Comparison of ENCODE assay signal across 15 cellular contexts in genomic region chr7:22549051-22549450, GRCh38. TPM values are rescaled to one million over a fixed set of nuclear protein-coding genes. Genes with fewer than 3 reads are reported as not detected.
DNase-seq lines count a peak whose midpoint lies in the region; ATAC-seq and TF ChIP-seq lines count a peak whose summit lies in the region.
"Had no signal": no experiment of that assay in that cellular context is flagged by ENCODE, and none has a peak within 500 bp of the region (broad histone marks: within the 10 kb centered on the region; RNA-seq: fewer than 3 reads in every experiment).

No MANE protein-coding gene starts in this region.

- H3K4me1 Mint-ChIP-seq in endodermal cell, result peaks cover 14% of the 10 kb centered on the region
- peaks cover 6 to 15% (median 10%) of the 10 kb centered on the region in 7 donors for H3K4me1 Mint-ChIP-seq in naive thymus-derived CD4-positive, alpha-beta T cell
- peaks cover 11% of the 10 kb centered on the region for H3K4me1 Mint-ChIP-seq in CD8-positive, alpha-beta T cell (ENCODE audit: low read depth)

- H3K4me3 ChIP-seq in BLaER1 (no peak overlapping the region), HUES48 (ENCODE audit: low read depth, low read length) (peak overlapping the region; percentile 85), endodermal cell (ENCODE audit: low read length) (peak overlapping the region; percentile 85), transverse colon (no peak overlapping the region), ovary (no peak overlapping the region)
- H3K4me3 ChIP-seq in naive thymus-derived CD4-positive, alpha-beta T cell (ENCODE audit: low read length), result no peak overlapping the region
- no peak overlapping the region for H3K4me3 ChIP-seq in CD8-positive, alpha-beta T cell (ENCODE audit: low read depth, low read length)
- H3K4me3 ChIP-seq: PC-9, thyroid gland had no signal

- peak; percentile 71 for DNase-seq in endodermal cell
- no peak for DNase-seq in naive thymus-derived CD4-positive, alpha-beta T cell
- no peak for DNase-seq in activated naive CD4-positive, alpha-beta T cell treated with Interleukin-2 at 50 U/mL for 16 hours
- DNase-seq in CD8-positive, alpha-beta T cell, result no peak
- no peak for DNase-seq in transverse colon
- no peak for DNase-seq in ovary
- DNase-seq: hypothalamus, mammary epithelial cell, PC-9, psoas muscle, thyroid gland had no signal

- no peaks in the 10 kb centered on the region for H3K9me3 Mint-ChIP-seq in endodermal cell
- peaks cover 0 to 2% (median 0%) of the 10 kb centered on the region in 11 donors for H3K9me3 Mint-ChIP-seq in naive thymus-derived CD4-positive, alpha-beta T cell
- no peaks in the 10 kb centered on the region for H3K9me3 Mint-ChIP-seq in CD8-positive, alpha-beta T cell

- peak overlapping the region; percentile 77 for H3K4me2 ChIP-seq in BLaER1
- H3K4me2 ChIP-seq: PC-9 had no signal

- H4K20me1 ChIP-seq in BLaER1, result no peaks in the 10 kb centered on the region

- no peak for TF ChIP-seq POLR2A in transverse colon (IDR thresholded peaks at IDR 0.05)
- TF ChIP-seq POLR2A in ovary (IDR thresholded peaks at IDR 0.05), result no peak

- POLR2A ChIA-PET in naive thymus-derived CD4-positive, alpha-beta T cell (lab: Charles Lee), result no interaction called here
- POLR2A ChIA-PET in CD8-positive, alpha-beta T cell (lab: Charles Lee), result no interaction called here

- TF ChIP-seq CTCF in endodermal cell (conservative IDR thresholded peaks at IDR 0.05) (no peak), transverse colon (IDR thresholded peaks at IDR 0.05) (no peak), ovary (IDR thresholded peaks at IDR 0.05) (no peak)
- TF ChIP-seq CTCF in CD8-positive, alpha-beta T cell (IDR thresholded peaks at IDR 0.05), result no peak

- peaks cover 86% of the 10 kb centered on the region for H3K4me1 ChIP-seq in BLaER1
- peaks cover 14% of the 10 kb centered on the region for H3K4me1 ChIP-seq in HUES48 (ENCODE audit: control insufficient read depth, insufficient read depth, low read length)
- H3K4me1 ChIP-seq in endodermal cell (ENCODE audit: control insufficient read depth, insufficient read depth, low read length), result no peaks in the 10 kb centered on the region
- no peaks in the 10 kb centered on the region for H3K4me1 ChIP-seq in naive thymus-derived CD4-positive, alpha-beta T cell (ENCODE audit: control insufficient read depth in 2 of 2, insufficient read depth in 2 of 2, low read length in 2 of 2)
- H3K4me1 ChIP-seq in CD8-positive, alpha-beta T cell (ENCODE audit: insufficient read depth, low read length), result no peaks in the 10 kb centered on the region
- peaks cover 0 to 13% (median 4%) of the 10 kb centered on the region in 4 donors for H3K4me1 ChIP-seq in transverse colon
- no peaks in the 10 kb centered on the region for H3K4me1 ChIP-seq in ovary (ENCODE audit: insufficient read depth)
- H3K4me1 ChIP-seq: psoas muscle had no signal

- H3K27ac Mint-ChIP-seq in endodermal cell, result peak overlapping the region; percentile 94
- H3K27ac Mint-ChIP-seq in naive thymus-derived CD4-positive, alpha-beta T cell, result no peak overlapping the region
- no peak overlapping the region for H3K27ac Mint-ChIP-seq in CD8-positive, alpha-beta T cell

- TF ChIP-seq EP300 in transverse colon (IDR thresholded peaks at IDR 0.05; ENCODE audit: low read depth), result no peak
- no peak for TF ChIP-seq EP300 in ovary (IDR thresholded peaks at IDR 0.05)

- H3K27me3 Mint-ChIP-seq in endodermal cell (ENCODE audit: insufficient read depth), result no peaks in the 10 kb centered on the region
- peaks cover 59 to 81% (median 71%) of the 10 kb centered on the region in 5 donors for H3K27me3 Mint-ChIP-seq in naive thymus-derived CD4-positive, alpha-beta T cell
- peaks cover 56% of the 10 kb centered on the region for H3K27me3 Mint-ChIP-seq in CD8-positive, alpha-beta T cell (ENCODE audit: low read depth)

- no peaks in the 10 kb centered on the region for H3K36me3 ChIP-seq in BLaER1
- H3K36me3 ChIP-seq in HUES48 (ENCODE audit: control insufficient read depth, insufficient read depth, low read length), result no peaks in the 10 kb centered on the region
- H3K36me3 ChIP-seq in endodermal cell (ENCODE audit: control insufficient read depth, insufficient read depth, low read length), result no peaks in the 10 kb centered on the region
- no peaks in the 10 kb centered on the region for H3K36me3 ChIP-seq in naive thymus-derived CD4-positive, alpha-beta T cell (ENCODE audit: control insufficient read depth in 2 of 3, insufficient read depth in 3 of 3, low read length in 3 of 3)
- H3K36me3 ChIP-seq in CD8-positive, alpha-beta T cell (ENCODE audit: insufficient read depth, low read length), result no peaks in the 10 kb centered on the region
- H3K36me3 ChIP-seq in transverse colon, result no peaks in the 10 kb centered on the region
- H3K36me3 ChIP-seq in ovary, result no peaks in the 10 kb centered on the region
- H3K36me3 ChIP-seq: thyroid gland had no signal

- H3K9me3 ChIP-seq in BLaER1 (0 out of 2 replicates have a peak, but pooled peaks cover 3% of the 10 kb centered on the region), HUES48 (ENCODE audit: control insufficient read depth, insufficient read depth, low read length) (no peaks in the 10 kb centered on the region), endodermal cell (ENCODE audit: control insufficient read depth, low read length) (no peaks in the 10 kb centered on the region), transverse colon (no peaks in the 10 kb centered on the region), ovary (no peaks in the 10 kb centered on the region)
- no peaks in the 10 kb centered on the region for H3K9me3 ChIP-seq in naive thymus-derived CD4-positive, alpha-beta T cell (ENCODE audit: control insufficient read depth in 2 of 3, low read length in 3 of 3)
- no peaks in the 10 kb centered on the region for H3K9me3 ChIP-seq in CD8-positive, alpha-beta T cell (ENCODE audit: low read length)
- H3K9me3 ChIP-seq: psoas muscle, thyroid gland had no signal

- CTCF ChIA-PET in naive thymus-derived CD4-positive, alpha-beta T cell (lab: Charles Lee), result no interaction called here
- CTCF ChIA-PET in CD8-positive, alpha-beta T cell (lab: Charles Lee), result no interaction called here

- H3K27ac ChIP-seq in BLaER1, result no peak overlapping the region; the same call in 1 of the 2 replicates
- peak overlapping the region; percentile 69 for H3K27ac ChIP-seq in HUES48 (ENCODE audit: low read depth, low read length)
- no peak overlapping the region for H3K27ac ChIP-seq in endodermal cell (ENCODE audit: low read depth, low read length)
- H3K27ac ChIP-seq in naive thymus-derived CD4-positive, alpha-beta T cell (ENCODE audit: low read depth, low read length), result no peak overlapping the region
- H3K27ac ChIP-seq in CD8-positive, alpha-beta T cell (ENCODE audit: low read depth, low read length), result no peak overlapping the region
- H3K27ac ChIP-seq in transverse colon, result no peak overlapping the region
- no peak overlapping the region for H3K27ac ChIP-seq in ovary
- H3K27ac ChIP-seq: PC-9, psoas muscle, thyroid gland had no signal

- H3K9ac ChIP-seq in BLaER1 (no peak overlapping the region), HUES48 (ENCODE audit: low read depth, low read length) (peak overlapping the region; percentile 48), endodermal cell (ENCODE audit: extremely low read depth, low read length, poor library complexity, severe bottlenecking) (no peak overlapping the region)

- peaks cover 2% of the 10 kb centered on the region for H3K36me3 Mint-ChIP-seq in endodermal cell (ENCODE audit: low read depth)
- no peaks in the 10 kb centered on the region for H3K36me3 Mint-ChIP-seq in naive thymus-derived CD4-positive, alpha-beta T cell
- no peaks in the 10 kb centered on the region for H3K36me3 Mint-ChIP-seq in CD8-positive, alpha-beta T cell

- H3K27me3 ChIP-seq in BLaER1 (no peaks in the 10 kb centered on the region), HUES48 (ENCODE audit: control insufficient read depth, insufficient read depth, low read length) (no peaks in the 10 kb centered on the region), endodermal cell (ENCODE audit: control insufficient read depth, insufficient read depth, low read length, poor library complexity, severe bottlenecking) (no peaks in the 10 kb centered on the region), transverse colon (peaks cover 80% of the 10 kb centered on the region), ovary (no peaks in the 10 kb centered on the region)
- H3K27me3 ChIP-seq in naive thymus-derived CD4-positive, alpha-beta T cell (ENCODE audit: control insufficient read depth in 2 of 2, insufficient read depth in 2 of 2, low read length in 2 of 2), result peaks cover 0 to 6% of the 10 kb centered on the region in 2 donors
- H3K27me3 ChIP-seq in CD8-positive, alpha-beta T cell (ENCODE audit: insufficient read depth, low read length), result peaks cover 5% of the 10 kb centered on the region
- H3K27me3 ChIP-seq: thyroid gland had no signal

- in situ Hi-C loops in transverse colon (cut with MboI; ENCODE audit: low pct_ligation_motif_present in 1 of 4, low pct_unique_long_range_greater_than_20kb in 1 of 4, low sequenced_read_pairs in 3 of 4), result no loop called here

- intact Hi-C loops in naive thymus-derived CD4-positive, alpha-beta T cell (cut with micrococcal nuclease), result no loop called here
- intact Hi-C loops in CD8-positive, alpha-beta T cell (cut with DNase I, micrococcal nuclease), result no loop called here
- intact Hi-C loops in transverse colon (cut with DNase I; ENCODE audit: low total_unique reads), result no loop called here
- intact Hi-C loops in ovary (cut with DNase I), result no loop called here

- peak overlapping the region; percentile 87 for H3K4me3 Mint-ChIP-seq in endodermal cell
- peak overlapping the region in 8 of 10 donors; percentile 7 to 97 (median 72) for H3K4me3 Mint-ChIP-seq in naive thymus-derived CD4-positive, alpha-beta T cell
- no peak overlapping the region for H3K4me3 Mint-ChIP-seq in CD8-positive, alpha-beta T cell

- WGBS in endodermal cell (ENCODE audit: insufficient coverage in 1 of 2, insufficient read length in 1 of 2), 2 experiments, result 64 to 79% methylated on average over 5 of the region's 5 CpGs
- WGBS in transverse colon (ENCODE audit: low coverage in 1 of 2), 2 donors, result 80 to 91% methylated on average over 1 to 5 of the region's 5 CpGs
- WGBS in ovary, 3 donors, result 86 to 89% (median 88%) methylated on average over 5 of the region's 5 CpGs

- ATAC-seq in naive thymus-derived CD4-positive, alpha-beta T cell, result no peak
- ATAC-seq in CD8-positive, alpha-beta T cell, result no peak
- ATAC-seq: activated CD4-positive, CD25-positive, alpha-beta regulatory T cell treated with anti-CD3 and anti-CD28 coated beads, Interleukin-2, amount 50 U/mL, for 24 hours had no signal

RNA-seq across cellular contexts. Expression of gene STEAP1B, which starts 49.1 kb away (rescaled TPM):
- total RNA-seq in endodermal cell (10 to 100 TPM; 30.5 to 54.2 TPM), transverse colon (1 to 10 TPM in 1 of 4 donors, under 1 TPM in 1, not detected in 2; 0.64 to 3.7 TPM), ovary (under 1 TPM in 6 of 7 donors, not detected in 1; 0.25 to 0.55 (median 0.29) TPM)
- polyA plus RNA-seq in endodermal cell (2013, experiment 1 of 2), result 4.3 TPM
- polyA plus RNA-seq in endodermal cell (2013, experiment 2 of 2), result 5.1 TPM
- under 1 TPM in 3 of 5 experiments, not detected in 2; 0.15 to 0.61 (median 0.44) TPM for total RNA-seq in naive thymus-derived CD4-positive, alpha-beta T cell
- polyA plus RNA-seq in naive thymus-derived CD4-positive, alpha-beta T cell, result not detected
- not detected for total RNA-seq in CD8-positive, alpha-beta T cell
- under 1 TPM; 0.44 to 0.78 TPM for polyA plus RNA-seq in ovary
- total RNA-seq: HepG2 had no signal
- polyA plus RNA-seq: HepG2 had no signal

Comparison
In these comparisons a context has a peak if more than half of its experiments do, and no peak if none do; other contexts are left out.
1. H3K4me3 ChIP-seq: peak in HUES48 (single experiment) and endodermal cell (single experiment); none in BLaER1 (single experiment), naive thymus-derived CD4-positive, alpha-beta T cell (single experiment), CD8-positive, alpha-beta T cell (single experiment), transverse colon (0 of 4) and ovary (single experiment).
2. RNA of gene STEAP1B, which starts 49.1 kb away (total RNA-seq): 30.5 to 54.2 TPM in endodermal cell; 0.64 to 3.7 TPM in transverse colon, 0.25 to 0.55 TPM in ovary, not detected in CD8-positive, alpha-beta T cell and 0.15 to 0.61 TPM in naive thymus-derived CD4-positive, alpha-beta T cell; every median in the first group is over 4 times any median in the second.